Comparison of ENCODE assay signal across 8 cellular contexts in genomic region chr16:1296688-1297412, GRCh38. TPM values are rescaled to one million over a fixed set of nuclear protein-coding genes. Genes with fewer than 3 reads are reported as not detected.
DNase-seq lines count a peak whose midpoint lies in the region; ATAC-seq and TF ChIP-seq lines count a peak whose summit lies in the region.

No MANE protein-coding gene starts in this region.

- H3K36me3 Mint-ChIP-seq in activated T-cell treated with anti-CD3 and anti-CD28 coated beads, Interleukin-2, amount 50 U/mL, for 24 hours (ENCODE audit: low read depth): no peaks in the 10 kb centered on the region

- H3K4me3 ChIP-seq in left ventricle myocardium inferior: peak overlapping the region; percentile 1

- H3K27me3 Mint-ChIP-seq in activated T-cell treated with anti-CD3 and anti-CD28 coated beads, Interleukin-2, amount 50 U/mL, for 24 hours: peaks cover 38% of the 10 kb centered on the region

- H3K27me3 ChIP-seq in left ventricle myocardium inferior (ENCODE audit: low read depth): peaks cover 91% of the 10 kb centered on the region

- no peak for ATAC-seq in GM19463 (IDR thresholded peaks at IDR 0.05; ENCODE audit: unreplicated experiment)

- TF ChIP-seq CTCF in left ventricle myocardium inferior (IDR thresholded peaks at IDR 0.05; ENCODE audit: borderline replicate concordance): no peak

- intact Hi-C loops in left ventricle myocardium inferior (cut with micrococcal nuclease): no loop called here

- H3K4me1 Mint-ChIP-seq in activated T-cell treated with anti-CD3 and anti-CD28 coated beads, Interleukin-2, amount 50 U/mL, for 24 hours (ENCODE audit: low read depth): peaks cover 10% of the 10 kb centered on the region

- no peaks in the 10 kb centered on the region for H3K9me3 Mint-ChIP-seq in activated T-cell treated with anti-CD3 and anti-CD28 coated beads, Interleukin-2, amount 50 U/mL, for 24 hours

- no peaks in the 10 kb centered on the region for H3K36me3 ChIP-seq in left ventricle myocardium inferior

- peaks cover 19% of the 10 kb centered on the region for H3K4me1 ChIP-seq in left ventricle myocardium inferior

- H3K4me3 Mint-ChIP-seq in activated T-cell treated with anti-CD3 and anti-CD28 coated beads, Interleukin-2, amount 50 U/mL, for 24 hours: no peak overlapping the region

- no peak for DNase-seq in activated T-cell treated with anti-CD3 and anti-CD28 coated beads, Interleukin-2, amount 50 U/mL, for 24 hours
- no peak for DNase-seq in activated T-cell treated with anti-CD3 and anti-CD28 coated beads, Interleukin-2, amount 50 U/mL, for 1 hour
- DNase-seq in SW 1271 (lab: John Stamatoyannopoulos, UW) (peak; percentile 58 to 76), left ventricle myocardium inferior (no peak), stromal cell of bone marrow (ENCODE audit: low read depth) (peak; percentile 31), pons (ENCODE audit: low spot score) (no peak), GOT3 (lab: John Stamatoyannopoulos, UW) (no peak)

- peak overlapping the region; percentile 31 for H3K27ac Mint-ChIP-seq in activated T-cell treated with anti-CD3 and anti-CD28 coated beads, Interleukin-2, amount 50 U/mL, for 24 hours

- H3K27ac ChIP-seq in left ventricle myocardium inferior (replicated peaks): peak overlapping the region; percentile 77

- H3K9me3 ChIP-seq in left ventricle myocardium inferior (replicated peaks): no peaks in the 10 kb centered on the region

RNA-seq across cellular contexts. Expression of gene UBE2I, which starts 12.6 kb away (rescaled TPM):
- 86.2 TPM for total RNA-seq in left ventricle myocardium inferior

RNA-seq across cellular contexts. Expression of gene BAIAP3, which starts 36.6 kb away (rescaled TPM):
- total RNA-seq in left ventricle myocardium inferior: 3.9 TPM

RNA-seq across cellular contexts. Expression of gene TPSD1, which starts 41.0 kb away (rescaled TPM):
- not detected for total RNA-seq in left ventricle myocardium inferior

RNA-seq across cellular contexts. Expression of gene TSR3, which starts 54.8 kb away (rescaled TPM):
- 54.9 TPM for total RNA-seq in left ventricle myocardium inferior

RNA-seq across cellular contexts. Expression of gene GNPTG, which starts 54.9 kb away (rescaled TPM):
- 31.8 TPM for total RNA-seq in left ventricle myocardium inferior

Comparison
In these comparisons a context has a peak if more than half of its experiments do, and no peak if none do; other contexts are left out.
1. DNase-seq: peak in SW 1271 (2 of 2) and stromal cell of bone marrow (single experiment); none in activated T-cell treated with anti-CD3 and anti-CD28 coated beads, Interleukin-2, amount 50 U/mL, for 24 hours (single experiment), activated T-cell treated with anti-CD3 and anti-CD28 coated beads, Interleukin-2, amount 50 U/mL, for 1 hour (single experiment), left ventricle myocardium inferior (single experiment), pons (single experiment) and GOT3 (single experiment).